8 cellular contexts compared by ENCODE assay signal in genomic region chr9:117704024-117704575, GRCh38. TPM values are rescaled to one million over a fixed set of nuclear protein-coding genes. Genes with fewer than 3 reads are reported as not detected.
DNase-seq lines count a peak whose midpoint lies in the region; ATAC-seq, FAIRE-seq and TF ChIP-seq lines count a peak whose summit lies in the region.

Gene TLR4 (plus strand): TSS chr9:117704403. CDS start chr9:117704473, 70 bp downstream.

- no peak for TF ChIP-seq CTCF in KMS-11 (conservative IDR thresholded peaks at IDR 0.05; ENCODE audit: low read depth, low read length)
- no peak for TF ChIP-seq CTCF in GM12878 (IDR thresholded peaks at IDR 0.05 in 2 of 3, conservative IDR thresholded peaks at IDR 0.05 in 1 of 3; ENCODE audit: control insufficient read depth in 2 of 3, extremely low read depth in 1 of 3, insufficient read depth in 1 of 3, low read depth in 3 of 3, low read length in 3 of 3)

- peak; percentile 54 for FAIRE-seq in GM12878 (lab: Jason Lieb, UNC)

- WGBS in GM12878 (ENCODE audit: insufficient coverage, insufficient replicate concordance, low lambda C conversion rate, missing lambda C conversion rate), result 6% methylated on average over 13 of the region's 13 CpGs

- intact Hi-C loops in GM12878 (cut with micrococcal nuclease; ENCODE audit: unreplicated experiment), result loop anchor here (2.0 to 5.0 kb wide), 2 partner anchors 21 to 57 kb away; no protein-coding TSS in a partner anchor

- no peaks in the 10 kb centered on the region for H4K20me1 ChIP-seq in KMS-11 (ENCODE audit: insufficient read depth)
- no peaks in the 10 kb centered on the region for H4K20me1 ChIP-seq in GM12878 (ENCODE audit: control insufficient read depth, insufficient read depth)

- RAD21 ChIA-PET in GM12878 (lab: Charles Lee; ENCODE audit: unreplicated experiment), result interaction anchor here (1.3 kb wide), 1 partner anchor 22 kb away, joined by 3 read pairs; no protein-coding TSS in a partner anchor

- ATAC-seq in GM21723 (IDR thresholded peaks at IDR 0.05; ENCODE audit: unreplicated experiment), result peak; percentile 100
- ATAC-seq in GM12878, result peak; percentile 99

- H3K4me2 ChIP-seq in KMS-11, result peak within 1 kb of the TSS; percentile 74
- H3K4me2 ChIP-seq in GM12878 (ENCODE audit: control insufficient read depth, insufficient read depth), result peak within 1 kb of the TSS; percentile 46; the same call in 1 of the 2 replicates

- no peak for TF ChIP-seq RAD21 in GM12878 (IDR thresholded peaks at IDR 0.05; ENCODE audit: insufficient read depth, low read depth, low read length)

- H3K4me3 ChIP-seq in KMS-11 (IDR thresholded peaks at IDR 0.05; ENCODE audit: insufficient read depth, low read depth, low read length) (no peak within 1 kb of the TSS), GM12878 (no peak within 1 kb of the TSS), skeletal muscle tissue (ENCODE audit: low read length in 3 of 3) (peak within 1 kb of the TSS; percentile 65 to 74 (median 74))

- CTCF ChIA-PET in GM12878 (lab: Yijun Ruan, JAX), result interaction anchor here (0.6 to 2.3 kb wide), 4 partner anchors 14 to 27 kb away, joined by 3 to 7 read pairs (median 3); no protein-coding TSS in a partner anchor

- H2AFZ ChIP-seq in KMS-11 (ENCODE audit: low read depth), result peak within 1 kb of the TSS; percentile 82
- no peak within 1 kb of the TSS; the same call in 1 of the 2 replicates for H2AFZ ChIP-seq in GM12878 (ENCODE audit: control insufficient read depth, low read depth, low read length)

- DNase-seq in GM04503 (ENCODE audit: low read depth), result peak; percentile 51
- peak; percentile 45 for DNase-seq in GM12878 (ENCODE audit: low read depth, low spot score)
- DNase-seq in iris pigment epithelial cell (ENCODE audit: low read depth), result peak; percentile 86
- no peak for DNase-seq in activated CD8-positive, alpha-beta memory T cell treated with anti-CD3 and anti-CD28 coated beads, Interleukin-2, amount 50 U/mL, for 4 hours
- no peak for DNase-seq in NCI-H446 treated with DMSO at 0.1 percent for 48 hours (lab: John Stamatoyannopoulos, UW)

- no peaks in the 10 kb centered on the region for H3K79me2 ChIP-seq in KMS-11 (ENCODE audit: insufficient read depth, low read depth)
- no peaks in the 10 kb centered on the region for H3K79me2 ChIP-seq in GM12878 (ENCODE audit: control insufficient read depth, insufficient read depth, low read length)

- no peak for TF ChIP-seq POLR2A in GM12878 (IDR thresholded peaks at IDR 0.05; ENCODE audit: low read depth, low read length)

- POLR2A ChIA-PET in GM12878 (lab: Charles Lee), result interaction anchor here (0.9 to 1.1 kb wide), 2 partner anchors 18 to 21 kb away, joined by 3 read pairs; no protein-coding TSS in a partner anchor

- TF ChIP-seq EP300 in GM12878 (IDR thresholded peaks at IDR 0.05; ENCODE audit: borderline replicate concordance in 1 of 2, control insufficient read depth in 1 of 2, low read depth in 2 of 2, low read length in 2 of 2), result peak; percentile 15 to 54; a peak in 2 of 4 replicates

- no peaks in the 10 kb centered on the region for H3K27me3 ChIP-seq in KMS-11 (ENCODE audit: insufficient read depth, low read depth)
- H3K27me3 ChIP-seq in GM12878 (replicated peaks in 1 of 2; ENCODE audit: control insufficient read depth in 2 of 2, insufficient read depth in 2 of 2, low read length in 1 of 2), result no peaks in the 10 kb centered on the region
- H3K27me3 ChIP-seq in skeletal muscle tissue (ENCODE audit: control insufficient read depth in 3 of 3, insufficient read depth in 3 of 3, low read length in 3 of 3), result no peaks in the 10 kb centered on the region

- BruUV-seq in GM12878 (replicated peaks; lab: Mats Ljungman, UMichigan), result no TSS peak

- H3K36me3 ChIP-seq in KMS-11 (ENCODE audit: insufficient read depth) (no peaks in the 10 kb centered on the region), GM12878 (ENCODE audit: control insufficient read depth in 2 of 2, insufficient read depth in 2 of 2, low read length in 1 of 2) (no peaks in the 10 kb centered on the region), skeletal muscle tissue (ENCODE audit: control insufficient read depth in 3 of 3, insufficient read depth in 3 of 3, low read length in 3 of 3) (peaks cover 0 to 4% (median 0%) of the 10 kb centered on the region in 3 donors)

- peaks cover 28% of the 10 kb centered on the region for H3K4me1 ChIP-seq in KMS-11 (ENCODE audit: low read depth, poor library complexity, severe bottlenecking)
- peaks cover 3% of the 10 kb centered on the region; the same call in 1 of the 2 replicates for H3K4me1 ChIP-seq in GM12878 (ENCODE audit: control insufficient read depth, insufficient read depth, low read length)
- peaks cover 0 to 7% (median 5%) of the 10 kb centered on the region in 3 donors for H3K4me1 ChIP-seq in skeletal muscle tissue (ENCODE audit: control insufficient read depth in 3 of 3, insufficient read depth in 3 of 3, low read length in 3 of 3)

- H3K9me3 ChIP-seq in GM12878 (replicated peaks; ENCODE audit: control insufficient read depth, insufficient read depth, low read length) (no peaks in the 10 kb centered on the region; the same call in 2 of the 3 replicates), skeletal muscle tissue (ENCODE audit: control insufficient read depth in 3 of 3, low read length in 3 of 3) (no peaks in the 10 kb centered on the region)

- SMC1A ChIA-PET in GM12878 (lab: Charles Lee; ENCODE audit: uncharacterized antibody, unreplicated experiment), result interaction anchor here (1.0 to 1.9 kb wide), 7 partner anchors 10 to 72 kb away, joined by 3 to 5 read pairs (median 3); no protein-coding TSS in a partner anchor

- H3K27ac ChIP-seq in KMS-11 (peak within 1 kb of the TSS; percentile 60), GM12878 (ENCODE audit: control insufficient read depth, insufficient read depth) (no peak within 1 kb of the TSS), skeletal muscle tissue (ENCODE audit: low read depth, low read length) (peak within 1 kb of the TSS; percentile 78)

- in situ Hi-C loops in GM12878 (cut with MboI), result no loop called here

- H3K9ac ChIP-seq in KMS-11 (peak within 1 kb of the TSS; percentile 36; the same call in 1 of the 2 replicates), GM12878 (ENCODE audit: control insufficient read depth, insufficient read depth, low read length) (no peak within 1 kb of the TSS), skeletal muscle tissue (ENCODE audit: low read depth in 1 of 3, low read length in 3 of 3) (peak within 1 kb of the TSS; percentile 67 to 79 (median 79))

TF ChIP-seq in GM12878, 131 proteins besides CTCF, POLR2A, EP300 and RAD21 (continues in another document):
- TF ChIP-seq NBN (IDR thresholded peaks at IDR 0.05) (no peak), CHD4 (IDR thresholded peaks at IDR 0.05) (no peak), JUND (IDR thresholded peaks at IDR 0.05; ENCODE audit: low read depth, low read length) (no peak), BCLAF1 (IDR thresholded peaks at IDR 0.05) (no peak), RFX5 (IDR thresholded peaks at IDR 0.05; ENCODE audit: low read depth, low read length) (no peak), ZNF622 (IDR thresholded peaks at IDR 0.05) (no peak)

RNA-seq across cellular contexts. Expression of gene TLR4, which starts in this region (rescaled TPM):
- total RNA-seq in GM12878 (2013; cell fraction: nucleolus; rRNA removed), result 0.19 and 0.24 TPM in 2 replicates
- total RNA-seq in GM12878 (2014; rRNA removed), result 0.17 and 0.49 TPM in 2 replicates
- total RNA-seq in GM12878 (2014; rRNA removed; fragmentation: Illumina TruSeq; extraction: Trizol), result 0.36 and 0.41 TPM in 2 replicates
- total RNA-seq in GM12878 (2021), result 0.13 and 0.23 TPM in 2 replicates
- polyA plus RNA-seq in GM12878 (2011; ENCODE audit: low read depth), result not detected
- polyA plus RNA-seq in GM12878 (2011; rRNA removed), result 0.50 and 0.59 TPM in 2 replicates
- 0.21 and 0.33 TPM in 2 replicates for polyA plus RNA-seq in GM12878 (2011; cell fraction: cytosol; rRNA removed)
- polyA plus RNA-seq in GM12878 (2011; cell fraction: nucleus; rRNA removed), result 0.22 and 0.50 TPM in 2 replicates
- polyA plus RNA-seq in GM12878 (2012), result 0.03 TPM in 1 of 2 replicates, not detected in the other
- polyA plus RNA-seq in GM12878 (2014; fragmentation: Illumina TruSeq; extraction: Trizol), result 0.29 and 0.32 TPM in 2 replicates
- under 1 TPM; 0.03 to 0.07 TPM for polyA plus RNA-seq in GM12878 (2014; fragmentation: Nextera tagmentation; extraction: Ambion mirVana)
- 0.15 and 0.20 TPM in 2 replicates for polyA plus RNA-seq in GM12878 (2014; rRNA removed)
- polyA plus RNA-seq in GM12878 (2016; fragmentation: Nextera tagmentation; extraction: Ambion mirVana), result under 1 TPM; 0.09 to 0.14 TPM
- 1.1 and 1.8 TPM in 2 replicates for polyA minus RNA-seq in GM12878 (2011; rRNA and poly(A)+ RNA removed)
- polyA minus RNA-seq in GM12878 (2011; cell fraction: cytosol; rRNA and poly(A)+ RNA removed), result 0.27 and 1.1 TPM in 2 replicates
- 0.73 and 2.2 TPM in 2 replicates for polyA minus RNA-seq in GM12878 (2011; cell fraction: nucleus; rRNA and poly(A)+ RNA removed)
- total RNA-seq in skeletal muscle tissue, result 8.9 TPM

Comparison
In these comparisons a context has a peak if more than half of its experiments do, and no peak if none do; other contexts are left out.
1. DNase-seq: peak in GM04503 (single experiment), GM12878 (single experiment) and iris pigment epithelial cell (single experiment); none in activated CD8-positive, alpha-beta memory T cell treated with anti-CD3 and anti-CD28 coated beads, Interleukin-2, amount 50 U/mL, for 4 hours (single experiment) and NCI-H446 treated with DMSO at 0.1 percent for 48 hours (single experiment).
2. H3K4me3 ChIP-seq: peak in skeletal muscle tissue (3 of 3); none in KMS-11 (single experiment) and GM12878 (single experiment).